In genomic region chr2:101146535-101146934, GRCh38 we compare ENCODE assay signal across 22 cellular contexts.
"Had no signal": no experiment of that assay in that cellular context is flagged by ENCODE, and none has a peak within 500 bp of the region (broad histone marks: within the 10 kb centered on the region; RNA-seq: fewer than 3 reads in every experiment).

No MANE protein-coding gene starts in this region.

- H3K36me3 ChIP-seq: brain microvascular endothelial cell, cardiac muscle cell, SJCRH30 had no signal

- DNase-seq: activated CD4-positive, alpha-beta memory T cell treated with anti-CD3 and anti-CD28 coated beads, Interleukin-2, amount 10 ng/mL, durations not matched to agents 7 days and 5 days; activated CD4-positive, alpha-beta T cell treated with anti-CD3 and anti-CD28 coated beads, Interleukin-2, amount 50 U/mL, for 1 hour; activated CD4-positive, CD25-positive, alpha-beta regulatory T cell; activated gamma-delta T cell treated with Interleukin-2 at 50 U/mL for 16 hours; activated naive CD4-positive, alpha-beta T cell treated with anti-CD3 and anti-CD28 coated beads, Interleukin-2, amount 10 ng/mL, durations not matched to agents 7 days and 5 days; activated naive CD8-positive, alpha-beta T cell treated with anti-CD3 and anti-CD28 coated beads for 36 hours; activated T-cell treated with anti-CD3 and anti-CD28 coated beads for 4 hours; activated T-cell treated with anti-CD3 and anti-CD28 coated beads, Interleukin-2, amount 50 U/mL, for 72 hours; brain microvascular endothelial cell; Karpas-422; NCI-H1105 treated with DMSO at 0.1 percent for 48 hours; NCI-H1436 treated with DMSO at 0.1 percent for 48 hours; NCI-H187; NCI-H2081; NCI-H510A treated with DMSO at 0.1 percent for 48 hours; OCI-M1; SJCRH30; SK-N-SH; T-helper 1 cell had no signal

- H3K27ac ChIP-seq: brain microvascular endothelial cell, cardiac muscle cell, SJCRH30, VCaP had no signal

- H3K4me1 ChIP-seq: SJCRH30 had no signal

- H3K27me3 ChIP-seq: brain microvascular endothelial cell, cardiac muscle cell, SJCRH30 had no signal

- H3K4me3 ChIP-seq: cardiac muscle cell, SJCRH30 had no signal

- H3K36me3 Mint-ChIP-seq: activated naive CD4-positive, alpha-beta T cell treated with anti-CD3 and anti-CD28 coated beads, Interleukin-2, amount 10 ng/mL, durations not matched to agents 7 days and 5 days; activated naive CD8-positive, alpha-beta T cell treated with anti-CD3 and anti-CD28 coated beads for 36 hours had no signal

- H3K9ac ChIP-seq: SK-N-SH had no signal

- H3K9me3 ChIP-seq: SJCRH30, SK-N-SH had no signal

- H3K9me3 Mint-ChIP-seq: activated CD4-positive, alpha-beta memory T cell treated with anti-CD3 and anti-CD28 coated beads, Interleukin-2, amount 10 ng/mL, durations not matched to agents 7 days and 5 days; activated naive CD4-positive, alpha-beta T cell treated with anti-CD3 and anti-CD28 coated beads, Interleukin-2, amount 10 ng/mL, durations not matched to agents 7 days and 5 days; activated naive CD8-positive, alpha-beta T cell treated with anti-CD3 and anti-CD28 coated beads for 36 hours; activated T-cell treated with anti-CD3 and anti-CD28 coated beads, Interleukin-2, amount 50 U/mL, for 72 hours; activated T-helper 2 cell treated with anti-CD3 and anti-CD28 coated beads, Interferon-gamma antibody, Interleukin-2, Interleukin-4, amounts not matched to agents 10 μg/mL and 5 μg/mL and 100 μg/mL, durations not matched to agents 14 hours and 24 hours and 36 hours had no signal

- H3K4me2 ChIP-seq: SK-N-SH had no signal

- H3K4me3 Mint-ChIP-seq: activated CD4-positive, alpha-beta memory T cell treated with anti-CD3 and anti-CD28 coated beads, Interleukin-2, amount 10 ng/mL, durations not matched to agents 7 days and 5 days; activated naive CD4-positive, alpha-beta T cell treated with anti-CD3 and anti-CD28 coated beads, Interleukin-2, amount 10 ng/mL, durations not matched to agents 7 days and 5 days; activated naive CD8-positive, alpha-beta T cell treated with anti-CD3 and anti-CD28 coated beads for 36 hours; activated T-cell treated with anti-CD3 and anti-CD28 coated beads, Interleukin-2, amount 50 U/mL, for 72 hours had no signal

- H3K27ac Mint-ChIP-seq: activated CD4-positive, alpha-beta memory T cell treated with anti-CD3 and anti-CD28 coated beads, Interleukin-2, amount 10 ng/mL, durations not matched to agents 7 days and 5 days; activated naive CD4-positive, alpha-beta T cell treated with anti-CD3 and anti-CD28 coated beads, Interleukin-2, amount 10 ng/mL, durations not matched to agents 7 days and 5 days; activated naive CD8-positive, alpha-beta T cell treated with anti-CD3 and anti-CD28 coated beads for 36 hours; activated T-cell treated with anti-CD3 and anti-CD28 coated beads, Interleukin-2, amount 50 U/mL, for 72 hours; activated T-helper 2 cell treated with anti-CD3 and anti-CD28 coated beads, Interferon-gamma antibody, Interleukin-2, Interleukin-4, amounts not matched to agents 10 μg/mL and 5 μg/mL and 100 μg/mL, durations not matched to agents 14 hours and 24 hours and 36 hours had no signal

- H3K9me2 ChIP-seq: SK-N-SH had no signal

- ATAC-seq: activated T-cell treated with anti-CD3 and anti-CD28 coated beads, Interleukin-2, amount 50 U/mL, for 72 hours had no signal
